Comparison of ENCODE assay signal across 8 cellular contexts in genomic region chr12:12563529-12563928, GRCh38. TPM values are rescaled to one million over a fixed set of nuclear protein-coding genes. Genes with fewer than 3 reads are reported as not detected.
DNase-seq lines count a peak whose midpoint lies in the region; ATAC-seq and TF ChIP-seq lines count a peak whose summit lies in the region.

No MANE protein-coding gene starts in this region.

- no peaks in the 10 kb centered on the region for H3K36me3 ChIP-seq in WERI-Rb-1
- H3K36me3 ChIP-seq in spleen: no peaks in the 10 kb centered on the region

- TF ChIP-seq POLR2A in spleen (IDR thresholded peaks at IDR 0.05): no peak

- ATAC-seq in HG02571 (IDR thresholded peaks at IDR 0.05; ENCODE audit: unreplicated experiment) (no peak), HG03159 (IDR thresholded peaks at IDR 0.05; ENCODE audit: unreplicated experiment) (no peak)

- no peak overlapping the region for H3K4me3 ChIP-seq in WERI-Rb-1 (ENCODE audit: low read depth, low read length)
- peak overlapping the region in 1 of 8 donors; percentile 77 for H3K4me3 ChIP-seq in spleen

- 65 to 76% (median 67%) methylated on average over 8 of the region's 8 CpGs for WGBS in spleen, 5 donors

- H3K27ac ChIP-seq in WERI-Rb-1: peak overlapping the region; percentile 81
- H3K27ac ChIP-seq in spleen: peak overlapping the region in 7 of 8 donors; percentile 96 to 99 (median 99)

- peak; percentile 22 for DNase-seq in NCI-H82 (lab: John Stamatoyannopoulos, UW)
- DNase-seq in NCI-H82 treated with DMSO at 0.1 percent for 48 hours (lab: John Stamatoyannopoulos, UW; ENCODE audit: unreplicated experiment): no peak
- no peak for DNase-seq in WERI-Rb-1
- peak; percentile 19 to 64 for DNase-seq in hippocampal formation (lab: John Stamatoyannopoulos, UW)
- no peak for DNase-seq in spleen
- no peak for DNase-seq in GDM1 (lab: John Stamatoyannopoulos, UW)

- H3K27me3 ChIP-seq in WERI-Rb-1 (ENCODE audit: insufficient read depth, low read depth, severe bottlenecking) (no peaks in the 10 kb centered on the region), spleen (replicated peaks in 1 of 7) (no peaks in the 10 kb centered on the region)

- H3K4me1 ChIP-seq in spleen: peaks cover 11 to 43% (median 29%) of the 10 kb centered on the region in 6 donors

- TF ChIP-seq CTCF in WERI-Rb-1 (IDR thresholded peaks at IDR 0.05; ENCODE audit: low read depth, low read length) (no peak), spleen (IDR thresholded peaks at IDR 0.05 in 8 of 11, conservative IDR thresholded peaks at IDR 0.05 in 3 of 11) (no peak)

- H3K9me3 ChIP-seq in WERI-Rb-1 (ENCODE audit: severe bottlenecking) (peaks cover 5% of the 10 kb centered on the region), spleen (peaks cover 0 to 5% (median 0%) of the 10 kb centered on the region in 8 donors)

- intact Hi-C loops in spleen (cut with DNase I; ENCODE audit: low total_unique reads): loop anchor here (5.0 kb wide), 1 partner anchor 186 kb away; no protein-coding TSS in a partner anchor

RNA-seq across cellular contexts. Expression of gene DUSP16, which starts 0.9 kb away (rescaled TPM):
- total RNA-seq in spleen: 10 to 100 TPM; 19.2 to 43.7 (median 22.1) TPM
- 1 to 10 TPM; 2.2 to 4.7 (median 2.3) TPM for polyA plus RNA-seq in spleen

RNA-seq across cellular contexts. Expression of gene CREBL2, which starts 48.1 kb away (rescaled TPM):
- total RNA-seq in spleen: 10 to 100 TPM; 28.6 to 76.0 (median 60.7) TPM
- polyA plus RNA-seq in spleen: 10 to 100 TPM; 14.3 to 28.3 (median 21.6) TPM

Comparison
In these comparisons a context has a peak if more than half of its experiments do, and no peak if none do; other contexts are left out.
1. DNase-seq: peak in NCI-H82 (single experiment) and hippocampal formation (2 of 2); none in NCI-H82 treated with DMSO at 0.1 percent for 48 hours (single experiment), WERI-Rb-1 (single experiment), spleen (single experiment) and GDM1 (single experiment).